In genomic region chr11:61978703-61979661, GRCh38 we compare ENCODE assay signal across 13 cellular contexts. TPM values are rescaled to one million over a fixed set of nuclear protein-coding genes. Genes with fewer than 3 reads are reported as not detected.
DNase-seq lines count a peak whose midpoint lies in the region; ATAC-seq, FAIRE-seq and TF ChIP-seq lines count a peak whose summit lies in the region.
"Had no signal": no experiment of that assay in that cellular context is flagged by ENCODE, and none has a peak within 500 bp of the region (broad histone marks: within the 10 kb centered on the region; RNA-seq: fewer than 3 reads in every experiment).

No MANE protein-coding gene starts in this region.

- peaks cover 41% of the 10 kb centered on the region for H3K4me1 ChIP-seq in hepatocyte (ENCODE audit: insufficient read depth)

- H3K9me3 ChIP-seq in hepatocyte (ENCODE audit: low read depth): no peaks in the 10 kb centered on the region
- H3K9me3 ChIP-seq: mucosa of descending colon had no signal

- TF ChIP-seq CTCF in brain (conservative IDR thresholded peaks at IDR 0.05) (no peak), hepatocyte (IDR thresholded peaks at IDR 0.05; ENCODE audit: poor library complexity) (no peak)

- peak overlapping the region; percentile 57 for H3K27ac ChIP-seq in hepatocyte

- H3K27ac Mint-ChIP-seq in brain: peak overlapping the region; percentile 42 to 90 (median 80)
- H3K27ac Mint-ChIP-seq in stimulated activated naive B cell treated with anti-CD40 and anti-IgM and Interleukin-4, amounts not matched to agents 10 μg/mL and 1 μg/mL and 100 μg/mL, for 72 hours: no peak overlapping the region
- no peak overlapping the region for H3K27ac Mint-ChIP-seq in activated naive CD4-positive, alpha-beta T cell treated with anti-CD3 and anti-CD28 coated beads, Interleukin-2, amount 10 ng/mL, durations not matched to agents 7 days and 5 days

- H3K4me3 Mint-ChIP-seq in brain: peak overlapping the region in 1 of 5 experiments; percentile 29
- no peak overlapping the region for H3K4me3 Mint-ChIP-seq in stimulated activated naive B cell treated with anti-CD40 and anti-IgM and Interleukin-4, amounts not matched to agents 10 μg/mL and 1 μg/mL and 100 μg/mL, for 72 hours
- H3K4me3 Mint-ChIP-seq in activated naive CD4-positive, alpha-beta T cell treated with anti-CD3 and anti-CD28 coated beads, Interleukin-2, amount 10 ng/mL, durations not matched to agents 7 days and 5 days: no peak overlapping the region

- H3K9me2 ChIP-seq in hepatocyte (replicated peaks; ENCODE audit: insufficient read depth): no peaks in the 10 kb centered on the region

- 77% methylated on average over 17 of the region's 17 CpGs for WGBS in hepatocyte (ENCODE audit: low lambda C conversion rate, missing lambda C conversion rate)

- H2AFZ ChIP-seq in hepatocyte: no peak overlapping the region

- DNase-seq in GF-D8 (lab: John Stamatoyannopoulos, UW) (peak; percentile 19), hepatocyte (ENCODE audit: low spot score) (no peak), sciatic nerve (ENCODE audit: low spot score) (no peak), urothelium cell line (ENCODE audit: low spot score) (no peak)
- no peak for DNase-seq in stimulated activated naive B cell treated with anti-CD40 and anti-IgM and Interleukin-4, amounts not matched to agents 10 μg/mL and 1 μg/mL and 100 μg/mL, for 72 hours
- DNase-seq in activated naive CD4-positive, alpha-beta T cell treated with anti-CD3 and anti-CD28 coated beads, Interleukin-2, amount 10 ng/mL, durations not matched to agents 7 days and 5 days: no peak
- DNase-seq: activated naive CD4-positive, alpha-beta T cell treated with Interleukin-2 at 50 U/mL for 16 hours; DMS 273 treated with DMSO at 0.1 percent for 48 hours; MV-4-11; stimulated activated CD4-positive, alpha-beta T cell treated with anti-CD3 and anti-CD28 coated beads, Interleukin-4, amount 100 ng/mL, for 1 hour had no signal

- no peaks in the 10 kb centered on the region for H4K20me1 ChIP-seq in hepatocyte (ENCODE audit: insufficient read depth, poor library complexity, severe bottlenecking)

- CTCF ChIA-PET in activated naive CD4-positive, alpha-beta T cell treated with anti-CD3 and anti-CD28 coated beads, Interleukin-2, amount 10 ng/mL, durations not matched to agents 7 days and 5 days (lab: Charles Lee): interaction anchor here (0.8 to 1.1 kb wide), 6 partner anchors 8 to 129 kb away, joined by 3 to 4 read pairs (median 3); no protein-coding TSS in a partner anchor

- H3K9me3 Mint-ChIP-seq in brain: peaks cover 0 to 3% (median 0%) of the 10 kb centered on the region in 5 experiments
- H3K9me3 Mint-ChIP-seq in stimulated activated naive B cell treated with anti-CD40 and anti-IgM and Interleukin-4, amounts not matched to agents 10 μg/mL and 1 μg/mL and 100 μg/mL, for 72 hours: no peaks in the 10 kb centered on the region
- H3K9me3 Mint-ChIP-seq in activated naive CD4-positive, alpha-beta T cell treated with anti-CD3 and anti-CD28 coated beads, Interleukin-2, amount 10 ng/mL, durations not matched to agents 7 days and 5 days: no peaks in the 10 kb centered on the region

- H3K79me2 ChIP-seq in hepatocyte: peaks cover 3% of the 10 kb centered on the region

- no peak overlapping the region for H3K4me2 ChIP-seq in hepatocyte

- no peaks in the 10 kb centered on the region for H3K36me3 ChIP-seq in hepatocyte (replicated peaks; ENCODE audit: insufficient read depth, low read depth)

- H3K4me1 Mint-ChIP-seq in brain: peaks cover 35% of the 10 kb centered on the region
- peaks cover 10 to 21% of the 10 kb centered on the region in 2 donors for H3K4me1 Mint-ChIP-seq in stimulated activated naive B cell treated with anti-CD40 and anti-IgM and Interleukin-4, amounts not matched to agents 10 μg/mL and 1 μg/mL and 100 μg/mL, for 72 hours
- H3K4me1 Mint-ChIP-seq in activated naive CD4-positive, alpha-beta T cell treated with anti-CD3 and anti-CD28 coated beads, Interleukin-2, amount 10 ng/mL, durations not matched to agents 7 days and 5 days: peaks cover 5% of the 10 kb centered on the region

- peak; percentile 28 for ATAC-seq in sciatic nerve
- ATAC-seq in GM18520 (IDR thresholded peaks at IDR 0.05; ENCODE audit: unreplicated experiment): no peak
- ATAC-seq in stimulated activated naive B cell treated with anti-CD40 and anti-IgM and Interleukin-4, amounts not matched to agents 10 μg/mL and 1 μg/mL and 100 μg/mL, for 72 hours (replicated peaks): no peak
- ATAC-seq: mucosa of descending colon had no signal

- H3K4me3 ChIP-seq in hepatocyte: no peak overlapping the region
- H3K4me3 ChIP-seq: mucosa of descending colon had no signal

- H3K27me3 Mint-ChIP-seq in brain: peaks cover 4% of the 10 kb centered on the region
- H3K27me3 Mint-ChIP-seq in stimulated activated naive B cell treated with anti-CD40 and anti-IgM and Interleukin-4, amounts not matched to agents 10 μg/mL and 1 μg/mL and 100 μg/mL, for 72 hours: no peaks in the 10 kb centered on the region
- H3K27me3 Mint-ChIP-seq in activated naive CD4-positive, alpha-beta T cell treated with anti-CD3 and anti-CD28 coated beads, Interleukin-2, amount 10 ng/mL, durations not matched to agents 7 days and 5 days: no peaks in the 10 kb centered on the region

- no peaks in the 10 kb centered on the region for H3K27me3 ChIP-seq in hepatocyte

- H3K36me3 Mint-ChIP-seq in brain: no peaks in the 10 kb centered on the region
- H3K36me3 Mint-ChIP-seq in stimulated activated naive B cell treated with anti-CD40 and anti-IgM and Interleukin-4, amounts not matched to agents 10 μg/mL and 1 μg/mL and 100 μg/mL, for 72 hours: no peaks in the 10 kb centered on the region
- H3K36me3 Mint-ChIP-seq in activated naive CD4-positive, alpha-beta T cell treated with anti-CD3 and anti-CD28 coated beads, Interleukin-2, amount 10 ng/mL, durations not matched to agents 7 days and 5 days: peaks cover 2% of the 10 kb centered on the region

- intact Hi-C loops in sciatic nerve (cut with DNase I): no loop called here

- FAIRE-seq in urothelium cell line (lab: Jason Lieb, UNC): no peak

RNA-seq across cellular contexts. Expression of gene FTH1, which starts 11.5 kb away (rescaled TPM):
- polyA plus RNA-seq in brain (ENCODE audit: insufficient read depth, low read depth, low replicate concordance) (7,408 TPM), hepatocyte (8,379 and 8,694 TPM in 2 replicates)
- total RNA-seq in hepatocyte (1,071 and 1,519 TPM in 2 replicates), sciatic nerve (4,297 TPM)

RNA-seq across cellular contexts. Expression of gene BEST1, which starts 28.8 kb away (rescaled TPM):
- polyA plus RNA-seq in brain (ENCODE audit: insufficient read depth, low read depth, low replicate concordance) (12.1 TPM), hepatocyte (5.7 and 6.9 TPM in 2 replicates)
- total RNA-seq in hepatocyte (3.5 and 4.7 TPM in 2 replicates), sciatic nerve (31.3 TPM)

Comparison
In these comparisons a context has a peak if more than half of its experiments do, and no peak if none do; other contexts are left out.
1. H3K27ac Mint-ChIP-seq: peak in brain (5 of 5); none in stimulated activated naive B cell treated with anti-CD40 and anti-IgM and Interleukin-4, amounts not matched to agents 10 μg/mL and 1 μg/mL and 100 μg/mL, for 72 hours (single experiment) and activated naive CD4-positive, alpha-beta T cell treated with anti-CD3 and anti-CD28 coated beads, Interleukin-2, amount 10 ng/mL, durations not matched to agents 7 days and 5 days (single experiment).